In the genomic region with DNA sequence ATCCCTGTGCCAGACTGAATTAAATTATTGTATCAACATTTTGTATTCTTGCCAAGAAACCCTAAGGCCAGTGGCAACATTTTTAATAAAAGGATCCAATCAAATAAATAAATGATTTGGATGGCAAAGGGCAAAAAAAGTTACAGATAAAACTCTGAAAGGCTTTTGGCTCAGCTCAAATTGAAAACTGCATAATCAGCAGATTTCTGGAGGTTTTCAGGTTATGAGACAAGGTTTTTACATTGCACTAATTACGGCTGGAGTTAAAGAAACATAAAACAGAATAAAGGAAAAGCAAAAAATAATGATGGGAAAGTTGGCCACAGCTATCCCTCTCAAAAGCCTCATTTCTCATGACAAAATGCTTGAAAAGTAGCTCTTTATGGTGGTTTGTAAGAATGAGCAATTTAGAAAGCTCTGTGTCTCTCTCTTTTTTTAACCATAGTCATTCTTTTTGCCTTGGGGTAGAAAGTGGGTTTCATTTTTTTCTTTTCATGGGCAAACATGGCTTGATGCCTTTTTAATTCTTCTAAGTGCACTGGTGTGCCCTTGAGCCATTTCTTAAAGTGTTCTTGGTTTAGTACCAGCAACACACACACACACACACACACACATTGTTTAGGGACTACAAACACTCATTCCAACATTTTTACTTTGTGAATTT, we compare ENCODE assay signal across 16 cellular contexts.
A peak's percentile ranks its signal among the peaks of the same experiment; 100 is the strongest.
DNase-seq lines count a peak whose midpoint lies in the region; ATAC-seq and TF ChIP-seq lines count a peak whose summit lies in the region.
"Had no signal": no experiment of that assay in that cellular context is flagged by ENCODE, and none has a peak within 500 bp of the region (broad histone marks: within the 10 kb centered on the region; RNA-seq: fewer than 3 reads in every experiment).

No MANE protein-coding gene starts in this region.

- no peaks in the 10 kb centered on the region for H3K9me3 ChIP-seq in breast epithelium

- ATAC-seq in HG03432 (IDR thresholded peaks at IDR 0.05; ENCODE audit: unreplicated experiment) (no peak), GM21723 (IDR thresholded peaks at IDR 0.05; ENCODE audit: unreplicated experiment) (no peak)

- H3K36me3 ChIP-seq in breast epithelium = no peaks in the 10 kb centered on the region

- H3K9me3 Mint-ChIP-seq in MCF 10A (ENCODE audit: unreplicated experiment) = no peaks in the 10 kb centered on the region
- H3K9me3 Mint-ChIP-seq in type B pancreatic cell = no peaks in the 10 kb centered on the region

- intact Hi-C loops in breast epithelium (cut with DNase I; ENCODE audit: low total_unique reads) = no loop called here
- intact Hi-C loops in MCF 10A (cut with micrococcal nuclease) = no loop called here

- H3K27ac ChIP-seq in breast epithelium = peak overlapping the region; percentile 76 to 82
- H3K27ac ChIP-seq: HL-60 had no signal

- no peak overlapping the region for H3K4me3 Mint-ChIP-seq in MCF 10A (ENCODE audit: unreplicated experiment)
- peak overlapping the region; percentile 0 for H3K4me3 Mint-ChIP-seq in type B pancreatic cell
- H3K4me3 Mint-ChIP-seq: B cell, HFFc6 had no signal

- peak overlapping the region in 2 of 3 donors; percentile 34 to 36 for H3K4me3 ChIP-seq in breast epithelium

- H3K36me3 Mint-ChIP-seq in MCF 10A (ENCODE audit: insufficient read depth, unreplicated experiment) (no peaks in the 10 kb centered on the region), type B pancreatic cell (no peaks in the 10 kb centered on the region)

- TF ChIP-seq POLR2A in breast epithelium (IDR thresholded peaks at IDR 0.05) = no peak

- no peaks in the 10 kb centered on the region for H3K4me1 ChIP-seq in breast epithelium

- no TSS peak for BruUV-seq in MCF 10A (replicated peaks; lab: Mats Ljungman, UMichigan)

- H3K4me1 Mint-ChIP-seq in MCF 10A (ENCODE audit: insufficient read depth, unreplicated experiment) = no peaks in the 10 kb centered on the region
- peaks cover 23% of the 10 kb centered on the region for H3K4me1 Mint-ChIP-seq in type B pancreatic cell (ENCODE audit: unreplicated experiment)
- H3K4me1 Mint-ChIP-seq: B cell had no signal

- H3K27me3 Mint-ChIP-seq in MCF 10A (ENCODE audit: insufficient read depth, unreplicated experiment) (peaks cover 41% of the 10 kb centered on the region), type B pancreatic cell (no peaks in the 10 kb centered on the region)
- H3K27me3 Mint-ChIP-seq: B cell had no signal

- CTCF ChIA-PET in MCF 10A (lab: Yijun Ruan, JAX) = interaction anchor here (0.7 kb wide), 1 partner anchor 131 kb away, joined by 3 read pairs; no protein-coding TSS in a partner anchor

- no peaks in the 10 kb centered on the region for H3K27me3 ChIP-seq in breast epithelium

- DNase-seq in breast epithelium (ENCODE audit: low spot score in 2 of 2) (no peak), MCF 10A (ENCODE audit: unreplicated experiment) (no peak), RPMI7951 (ENCODE audit: low read depth) (peak; percentile 5), foreskin melanocyte (peak; percentile 94), type B pancreatic cell (ENCODE audit: extremely low spot score, unreplicated experiment) (no peak), NCI-H187 (lab: John Stamatoyannopoulos, UW) (no peak)
- DNase-seq: DMS53; H7; HFFc6; NCI-H1694; NCI-H69; NK-92 treated with Interleukin-12 subunit alpha and Interleukin-12 subunit beta, amount 100 ng/mL, for 24 hours had no signal

- no peak for TF ChIP-seq CTCF in breast epithelium (IDR thresholded peaks at IDR 0.05)
- TF ChIP-seq CTCF in MCF 10A (IDR thresholded peaks at IDR 0.05; ENCODE audit: unreplicated experiment) = no peak
- no peak for TF ChIP-seq CTCF in type B pancreatic cell (conservative IDR thresholded peaks at IDR 0.05)

- POLR2A ChIA-PET in MCF 10A (lab: Yijun Ruan, JAX) = no interaction called here

- H3K27ac Mint-ChIP-seq in MCF 10A (ENCODE audit: low read depth, unreplicated experiment) = no peak overlapping the region
- H3K27ac Mint-ChIP-seq in type B pancreatic cell = peak overlapping the region; percentile 23
- H3K27ac Mint-ChIP-seq: B cell, HFFc6 had no signal

Comparison
In these comparisons a context has a peak if more than half of its experiments do, and no peak if none do; other contexts are left out.
1. DNase-seq: peak in RPMI7951 (single experiment) and foreskin melanocyte (single experiment); none in breast epithelium (0 of 2), MCF 10A (single experiment), type B pancreatic cell (single experiment) and NCI-H187 (0 of 2).